ENCODE assay signal across 10 cellular contexts in genomic region chr4:152258804-152259708, GRCh38.
A peak's percentile ranks its signal among the peaks of the same experiment; 100 is the strongest.
DNase-seq lines count a peak whose midpoint lies in the region; TF ChIP-seq lines count a peak whose summit lies in the region.
"Had no signal": no experiment of that assay in that cellular context is flagged by ENCODE, and none has a peak within 500 bp of the region (broad histone marks: within the 10 kb centered on the region; RNA-seq: fewer than 3 reads in every experiment).

No MANE protein-coding gene starts in this region.

- DNase-seq in HAP-1 (ENCODE audit: low spot score in 2 of 2) (peak; percentile 11 to 57), RPMI7951 (ENCODE audit: low read depth) (peak; percentile 78), esophagus squamous epithelium (lab: John Stamatoyannopoulos, UW) (no peak), progenitor cell of endocrine pancreas (ENCODE audit: low spot score, unreplicated experiment) (no peak), iPS-NIHi11 (ENCODE audit: low spot score) (no peak), NCI-H1436 (lab: John Stamatoyannopoulos, UW) (no peak)
- DNase-seq in stimulated activated CD4-positive, alpha-beta T cell treated with anti-CD3 and anti-CD28 coated beads, Interleukin-4, amount 100 ng/mL, for 24 hours = no peak
- DNase-seq: activated gamma-delta T cell treated with Interleukin-2 at 50 U/mL for 16 hours, MM.1S had no signal

- H3K27ac ChIP-seq in esophagus squamous epithelium = peak overlapping the region; percentile 68 to 87 (median 76)
- H3K27ac ChIP-seq: SK-N-MC had no signal

- no peak overlapping the region for H3K4me3 ChIP-seq in HAP-1
- H3K4me3 ChIP-seq in esophagus squamous epithelium = no peak overlapping the region
- H3K4me3 ChIP-seq: SK-N-MC had no signal

- peaks cover 2% of the 10 kb centered on the region for H3K4me1 Mint-ChIP-seq in progenitor cell of endocrine pancreas (ENCODE audit: low read depth)

- H3K27ac Mint-ChIP-seq in progenitor cell of endocrine pancreas = peak overlapping the region; percentile 50

- no peak for TF ChIP-seq POLR2A in esophagus squamous epithelium (IDR thresholded peaks at IDR 0.05)

- in situ Hi-C loops in HAP-1 (cut with MboI; ENCODE audit: low sequenced_read_pairs) = no loop called here

- H3K36me3 ChIP-seq in HAP-1 (replicated peaks) = no peaks in the 10 kb centered on the region
- H3K36me3 ChIP-seq in esophagus squamous epithelium = no peaks in the 10 kb centered on the region

- no peak for TF ChIP-seq CTCF in esophagus squamous epithelium (IDR thresholded peaks at IDR 0.05)
- TF ChIP-seq CTCF in progenitor cell of endocrine pancreas (IDR thresholded peaks at IDR 0.05; ENCODE audit: unreplicated experiment) = no peak

- H3K4me1 ChIP-seq in HAP-1 (peaks cover 25% of the 10 kb centered on the region), esophagus squamous epithelium (peaks cover 0 to 45% (median 16%) of the 10 kb centered on the region in 3 donors)

- no peaks in the 10 kb centered on the region for H3K27me3 ChIP-seq in HAP-1 (ENCODE audit: low read depth)
- no peaks in the 10 kb centered on the region for H3K27me3 ChIP-seq in esophagus squamous epithelium

- H3K9me3 Mint-ChIP-seq in progenitor cell of endocrine pancreas (ENCODE audit: low read depth) = peaks cover 15% of the 10 kb centered on the region

- no peak overlapping the region for H3K4me3 Mint-ChIP-seq in progenitor cell of endocrine pancreas (ENCODE audit: low read depth)

- 22 to 42% methylated on average over 4 to 8 of the region's 8 CpGs for WGBS in esophagus squamous epithelium, 2 donors

- H3K36me3 Mint-ChIP-seq in progenitor cell of endocrine pancreas (ENCODE audit: insufficient read depth) = peaks cover 1% of the 10 kb centered on the region

- no peaks in the 10 kb centered on the region for H3K9me3 ChIP-seq in HAP-1
- no peaks in the 10 kb centered on the region for H3K9me3 ChIP-seq in esophagus squamous epithelium

- H3K27me3 Mint-ChIP-seq in progenitor cell of endocrine pancreas = no peaks in the 10 kb centered on the region

- intact Hi-C loops in esophagus squamous epithelium (cut with DNase I) = no loop called here

Comparison
In these comparisons a context has a peak if more than half of its experiments do, and no peak if none do; other contexts are left out.
1. DNase-seq: peak in HAP-1 (2 of 2) and RPMI7951 (single experiment); none in esophagus squamous epithelium (single experiment), progenitor cell of endocrine pancreas (single experiment), iPS-NIHi11 (single experiment), NCI-H1436 (single experiment) and stimulated activated CD4-positive, alpha-beta T cell treated with anti-CD3 and anti-CD28 coated beads, Interleukin-4, amount 100 ng/mL, for 24 hours (single experiment).